25 cellular contexts compared by ENCODE assay signal in genomic region chr19:37306383-37306963, GRCh38.
DNase-seq lines count a peak whose midpoint lies in the region; ATAC-seq and TF ChIP-seq lines count a peak whose summit lies in the region.
"Had no signal": no experiment of that assay in that cellular context is flagged by ENCODE, and none has a peak within 500 bp of the region (broad histone marks: within the 10 kb centered on the region; RNA-seq: fewer than 3 reads in every experiment).

No MANE protein-coding gene starts in this region.

- H3K9me3 ChIP-seq in liver (ENCODE audit: control insufficient read depth in 4 of 4, low read length in 3 of 4), result peaks cover 29 to 56% (median 35%) of the 10 kb centered on the region in 4 donors
- no peaks in the 10 kb centered on the region for H3K9me3 ChIP-seq in right lobe of liver
- H3K9me3 ChIP-seq in osteoblast (ENCODE audit: low read depth, low read length), result no peaks in the 10 kb centered on the region
- H3K9me3 ChIP-seq in aorta (ENCODE audit: control insufficient read depth, low read length), result peaks cover 2% of the 10 kb centered on the region

- no peaks in the 10 kb centered on the region for H4K20me1 ChIP-seq in osteoblast (ENCODE audit: insufficient read depth, low read length)
- H4K20me1 ChIP-seq: BLaER1 treated with 17β-estradiol and CSF1 and Interleukin-3, amounts not matched to agents 10 nM and 100 nM had no signal

- H3K4me3 Mint-ChIP-seq in activated naive CD4-positive, alpha-beta T cell treated with anti-CD3 and anti-CD28 coated beads, Interleukin-2, amount 10 ng/mL, durations not matched to agents 7 days and 5 days, result no peak overlapping the region
- H3K4me3 Mint-ChIP-seq: CD14-positive monocyte; CD4-positive, alpha-beta T cell; CD8-positive, alpha-beta memory T cell; GM23338 had no signal

- WGBS in liver, result 91% methylated on average over 41 of the region's 41 CpGs
- WGBS in right lobe of liver (ENCODE audit: insufficient coverage, low coverage, low lambda C conversion rate, missing lambda C conversion rate), result 89% methylated on average over 24 of the region's 41 CpGs
- WGBS in aorta, 2 donors, result 84 to 91% methylated on average over 41 of the region's 41 CpGs

- CTCF ChIA-PET in activated naive CD4-positive, alpha-beta T cell treated with anti-CD3 and anti-CD28 coated beads, Interleukin-2, amount 10 ng/mL, durations not matched to agents 7 days and 5 days (lab: Charles Lee), result no interaction called here

- DNase-seq in right lobe of liver, result no peak
- DNase-seq in activated CD8-positive, alpha-beta memory T cell treated with anti-CD3 and anti-CD28 coated beads, Interleukin-2, amount 50 U/mL, for 48 hours, result peak; percentile 22
- peak; percentile 54 for DNase-seq in osteoblast (ENCODE audit: insufficient read length, low spot score, missing footprints)
- DNase-seq in aorta, result no peak
- DNase-seq in activated naive CD4-positive, alpha-beta T cell treated with anti-CD3 and anti-CD28 coated beads, Interleukin-2, amount 10 ng/mL, durations not matched to agents 7 days and 5 days, result no peak
- DNase-seq: 8988T; ACHN; AML-193; BE2C; CD4-positive, alpha-beta T cell; CD8-positive, alpha-beta memory T cell; DMS 273 treated with DMSO at 0.1 percent for 48 hours; DMS79; EL; GDM1; H9 had no signal

- H3K4me3 ChIP-seq in liver (ENCODE audit: low read depth in 1 of 3, low read length in 3 of 3) (peak overlapping the region in 2 of 3 donors; percentile 23 to 26), right lobe of liver (no peak overlapping the region), osteoblast (ENCODE audit: insufficient read depth, low read length) (no peak overlapping the region), aorta (ENCODE audit: low read length in 2 of 2) (no peak overlapping the region)
- H3K4me3 ChIP-seq: A549; BLaER1 treated with 17β-estradiol and CSF1 and Interleukin-3, amounts not matched to agents 10 nM and 100 nM; GM12878; GM23338 had no signal

- TF ChIP-seq CTCF in liver (IDR thresholded peaks at IDR 0.05; ENCODE audit: low read depth, low read length, missing input control) (no peak), right lobe of liver (IDR thresholded peaks at IDR 0.05) (no peak), osteoblast (IDR thresholded peaks at IDR 0.05; ENCODE audit: extremely low read depth, low read depth, low read length) (no peak)

- H3K27ac ChIP-seq in liver (ENCODE audit: low read depth in 1 of 2, low read length in 2 of 2) (no peak overlapping the region), right lobe of liver (no peak overlapping the region), osteoblast (ENCODE audit: low read depth, low read length) (no peak overlapping the region), aorta (ENCODE audit: low read depth in 1 of 2, low read length in 2 of 2) (no peak overlapping the region)
- H3K27ac ChIP-seq: A549; BLaER1 treated with 17β-estradiol and CSF1 and Interleukin-3, amounts not matched to agents 10 nM and 100 nM had no signal

- no peak overlapping the region for H3K4me2 ChIP-seq in osteoblast (ENCODE audit: insufficient read depth, low read length)
- H3K4me2 ChIP-seq: A549; BLaER1 treated with 17β-estradiol and CSF1 and Interleukin-3, amounts not matched to agents 10 nM and 100 nM; GM23338 had no signal

- H2AFZ ChIP-seq in osteoblast (ENCODE audit: low read length), result no peak overlapping the region
- H2AFZ ChIP-seq: GM23338 had no signal

- peaks cover 3% of the 10 kb centered on the region for H3K4me1 Mint-ChIP-seq in activated naive CD4-positive, alpha-beta T cell treated with anti-CD3 and anti-CD28 coated beads, Interleukin-2, amount 10 ng/mL, durations not matched to agents 7 days and 5 days
- H3K4me1 Mint-ChIP-seq: GM23338 had no signal

- TF ChIP-seq POLR2A in right lobe of liver (IDR thresholded peaks at IDR 0.05), result no peak

- no peak for ATAC-seq in right lobe of liver
- ATAC-seq in aorta (ENCODE audit: low FRiP score), result peak; percentile 11
- no peak for ATAC-seq in HG03378 (IDR thresholded peaks at IDR 0.05; ENCODE audit: unreplicated experiment)
- no peak for ATAC-seq in HG03196 (IDR thresholded peaks at IDR 0.05; ENCODE audit: unreplicated experiment)
- ATAC-seq: A549, GM12878, GM23338, HCT116 had no signal

- no peaks in the 10 kb centered on the region for H3K27me3 Mint-ChIP-seq in activated naive CD4-positive, alpha-beta T cell treated with anti-CD3 and anti-CD28 coated beads, Interleukin-2, amount 10 ng/mL, durations not matched to agents 7 days and 5 days

- no peaks in the 10 kb centered on the region for H3K36me3 Mint-ChIP-seq in activated naive CD4-positive, alpha-beta T cell treated with anti-CD3 and anti-CD28 coated beads, Interleukin-2, amount 10 ng/mL, durations not matched to agents 7 days and 5 days
- H3K36me3 Mint-ChIP-seq: CD14-positive monocyte; CD8-positive, alpha-beta memory T cell had no signal

- H3K79me2 ChIP-seq in osteoblast (ENCODE audit: insufficient read depth, low read length), result no peaks in the 10 kb centered on the region

- intact Hi-C loops in right lobe of liver (cut with DNase I), result no loop called here
- intact Hi-C loops in aorta (cut with DNase I), result no loop called here

- no peak for TF ChIP-seq RAD21 in liver (IDR thresholded peaks at IDR 0.05)

- H3K36me3 ChIP-seq in liver (ENCODE audit: control insufficient read depth in 4 of 4, insufficient read depth in 3 of 4, low read depth in 1 of 4, low read length in 3 of 4) (peaks cover 0 to 2% (median 0%) of the 10 kb centered on the region in 4 donors), right lobe of liver (no peaks in the 10 kb centered on the region), osteoblast (ENCODE audit: insufficient read depth, low read length) (no peaks in the 10 kb centered on the region), aorta (ENCODE audit: control insufficient read depth in 1 of 2, insufficient read depth in 2 of 2, low read length in 1 of 2) (no peaks in the 10 kb centered on the region)
- H3K36me3 ChIP-seq: BE2C; BLaER1 treated with 17β-estradiol and CSF1 and Interleukin-3, amounts not matched to agents 10 nM and 100 nM had no signal

- peaks cover 30% of the 10 kb centered on the region for H3K9me3 Mint-ChIP-seq in activated naive CD4-positive, alpha-beta T cell treated with anti-CD3 and anti-CD28 coated beads, Interleukin-2, amount 10 ng/mL, durations not matched to agents 7 days and 5 days
- H3K9me3 Mint-ChIP-seq: CD4-positive, alpha-beta T cell had no signal

- no peak overlapping the region for H3K27ac Mint-ChIP-seq in activated naive CD4-positive, alpha-beta T cell treated with anti-CD3 and anti-CD28 coated beads, Interleukin-2, amount 10 ng/mL, durations not matched to agents 7 days and 5 days
- H3K27ac Mint-ChIP-seq: CD4-positive, alpha-beta T cell; CD8-positive, alpha-beta memory T cell; GM23338; H9 had no signal

- H3K4me1 ChIP-seq in liver (ENCODE audit: control insufficient read depth in 4 of 4, insufficient read depth in 4 of 4, low read length in 3 of 4) (no peaks in the 10 kb centered on the region), right lobe of liver (no peaks in the 10 kb centered on the region), osteoblast (ENCODE audit: insufficient read depth, low read length) (no peaks in the 10 kb centered on the region), aorta (ENCODE audit: control insufficient read depth in 1 of 2, insufficient read depth in 2 of 2, low read length in 2 of 2) (no peaks in the 10 kb centered on the region)
- H3K4me1 ChIP-seq: A549, BE2C had no signal

- no peaks in the 10 kb centered on the region for H3K27me3 ChIP-seq in liver (ENCODE audit: control insufficient read depth in 4 of 4, insufficient read depth in 4 of 4, low read length in 3 of 4)
- no peaks in the 10 kb centered on the region for H3K27me3 ChIP-seq in right lobe of liver
- H3K27me3 ChIP-seq in osteoblast (ENCODE audit: insufficient read depth, low read length), result no peaks in the 10 kb centered on the region
- no peaks in the 10 kb centered on the region for H3K27me3 ChIP-seq in aorta (ENCODE audit: control insufficient read depth in 1 of 2, insufficient read depth in 2 of 2, low read length in 1 of 2)
- H3K27me3 ChIP-seq: BE2C; BLaER1 treated with 17β-estradiol and CSF1 and Interleukin-3, amounts not matched to agents 10 nM and 100 nM had no signal

- no peak overlapping the region for H3K9ac ChIP-seq in liver (ENCODE audit: low read depth in 1 of 2, low read length in 2 of 2)
- H3K9ac ChIP-seq: BLaER1 treated with 17β-estradiol and CSF1 and Interleukin-3, amounts not matched to agents 10 nM and 100 nM had no signal

TF ChIP-seq in liver, 16 proteins besides CTCF, POLR2A, EP300 and RAD21:
- TF ChIP-seq HNF4G (IDR thresholded peaks at IDR 0.05), result no peak

Comparison
In these comparisons a context has a peak if more than half of its experiments do, and no peak if none do; other contexts are left out.
1. H3K4me3 ChIP-seq: peak in liver (2 of 3); none in right lobe of liver (0 of 3), osteoblast (single experiment) and aorta (0 of 2).
2. DNase-seq: peak in activated CD8-positive, alpha-beta memory T cell treated with anti-CD3 and anti-CD28 coated beads, Interleukin-2, amount 50 U/mL, for 48 hours (single experiment) and osteoblast (single experiment); none in right lobe of liver (0 of 3), aorta (0 of 2) and activated naive CD4-positive, alpha-beta T cell treated with anti-CD3 and anti-CD28 coated beads, Interleukin-2, amount 10 ng/mL, durations not matched to agents 7 days and 5 days (single experiment).